ENCODE assay signal across 10 cellular contexts in genomic region chr6:11613858-11614257, GRCh38.
DNase-seq lines count a peak whose midpoint lies in the region; ATAC-seq and TF ChIP-seq lines count a peak whose summit lies in the region.
"Had no signal": no experiment of that assay in that cellular context is flagged by ENCODE, and none has a peak within 500 bp of the region (broad histone marks: within the 10 kb centered on the region; RNA-seq: fewer than 3 reads in every experiment).

No MANE protein-coding gene starts in this region.

- no peak for TF ChIP-seq POLR2A in tibial nerve (IDR thresholded peaks at IDR 0.05)
- TF ChIP-seq POLR2A in right lobe of liver (IDR thresholded peaks at IDR 0.05) = no peak

- H3K4me3 Mint-ChIP-seq in CD8-positive, alpha-beta T cell = no peak overlapping the region
- H3K4me3 Mint-ChIP-seq in immature natural killer cell = no peak overlapping the region

- peaks cover 7% of the 10 kb centered on the region for H3K27me3 Mint-ChIP-seq in CD8-positive, alpha-beta T cell (ENCODE audit: low read depth)
- H3K27me3 Mint-ChIP-seq in immature natural killer cell (ENCODE audit: low read depth in 3 of 3) = peaks cover 2 to 8% (median 3%) of the 10 kb centered on the region in 3 donors

- POLR2A ChIA-PET in CD8-positive, alpha-beta T cell (lab: Charles Lee) = interaction anchor here (0.6 kb wide), 1 partner anchor 1150 kb away, joined by 3 read pairs; no protein-coding TSS in a partner anchor

- no peaks in the 10 kb centered on the region for H3K79me2 ChIP-seq in GM23248 (ENCODE audit: insufficient read depth)

- CTCF ChIA-PET in CD8-positive, alpha-beta T cell (lab: Charles Lee) = interaction anchor here (1.1 kb wide), 1 partner anchor 42 kb away, joined by 4 read pairs; no protein-coding TSS in a partner anchor

- TF ChIP-seq EP300 in tibial nerve (IDR thresholded peaks at IDR 0.05) = no peak

- H3K27ac Mint-ChIP-seq in CD8-positive, alpha-beta T cell = no peak overlapping the region
- H3K27ac Mint-ChIP-seq in immature natural killer cell = no peak overlapping the region

- peak; percentile 44 for ATAC-seq in foreskin keratinocyte
- no peak for ATAC-seq in CD8-positive, alpha-beta T cell
- no peak for ATAC-seq in right lobe of liver

- no peak overlapping the region for H3K4me2 ChIP-seq in GM23248 (ENCODE audit: unreplicated experiment)

- H3K27ac ChIP-seq in GM23248 (peak overlapping the region; percentile 89), foreskin keratinocyte (no peak overlapping the region), skeletal muscle tissue (ENCODE audit: low read depth, low read length) (peak overlapping the region; percentile 72), tibial nerve (peak overlapping the region in 1 of 4 donors; percentile 61), right lobe of liver (no peak overlapping the region)
- H3K27ac ChIP-seq in CD8-positive, alpha-beta T cell (ENCODE audit: low read depth, low read length) = no peak overlapping the region

- in situ Hi-C loops in GM23248 (cut with MboI) = loop anchor here (25.0 kb wide), 1 partner anchor 1273 kb away; no protein-coding TSS in a partner anchor

- H3K9me2 ChIP-seq in GM23248 (ENCODE audit: insufficient read depth) = no peaks in the 10 kb centered on the region

- no peaks in the 10 kb centered on the region for H4K20me1 ChIP-seq in GM23248 (ENCODE audit: insufficient read depth)

- H3K9me3 Mint-ChIP-seq in CD8-positive, alpha-beta T cell = no peaks in the 10 kb centered on the region
- no peaks in the 10 kb centered on the region for H3K9me3 Mint-ChIP-seq in immature natural killer cell

- H3K9ac ChIP-seq in GM23248 = peak overlapping the region; percentile 41
- H3K9ac ChIP-seq in adipocyte (ENCODE audit: low read length) = no peak overlapping the region
- H3K9ac ChIP-seq in skeletal muscle tissue (ENCODE audit: low read depth in 1 of 3, low read length in 3 of 3) = no peak overlapping the region

- peaks cover 43% of the 10 kb centered on the region for H3F3A ChIP-seq in GM23248 (ENCODE audit: insufficient read depth)

- TF ChIP-seq CTCF in foreskin keratinocyte (conservative IDR thresholded peaks at IDR 0.05) = no peak
- no peak for TF ChIP-seq CTCF in tibial nerve (IDR thresholded peaks at IDR 0.05)
- TF ChIP-seq CTCF in CD8-positive, alpha-beta T cell (IDR thresholded peaks at IDR 0.05) = no peak
- no peak for TF ChIP-seq CTCF in right lobe of liver (IDR thresholded peaks at IDR 0.05)

- H3K27me3 ChIP-seq in GM23248 (replicated peaks; ENCODE audit: insufficient read depth) (no peaks in the 10 kb centered on the region), adipocyte (replicated peaks; ENCODE audit: control insufficient read depth, insufficient read depth, low read length) (no peaks in the 10 kb centered on the region), foreskin keratinocyte (no peaks in the 10 kb centered on the region), skeletal muscle tissue (ENCODE audit: control insufficient read depth in 3 of 3, insufficient read depth in 3 of 3, low read length in 3 of 3) (no peaks in the 10 kb centered on the region), tibial nerve (no peaks in the 10 kb centered on the region), right lobe of liver (no peaks in the 10 kb centered on the region)
- no peaks in the 10 kb centered on the region for H3K27me3 ChIP-seq in CD8-positive, alpha-beta T cell (ENCODE audit: insufficient read depth, low read length)

- WGBS in GM23248 (ENCODE audit: low coverage in 1 of 2, low lambda C conversion rate in 2 of 2, missing lambda C conversion rate in 2 of 2), 2 experiments = 1 to 2% methylated on average over 4 of the region's 4 CpGs
- 33 to 52% methylated on average over 4 of the region's 4 CpGs for WGBS in tibial nerve, 2 donors
- 57% methylated on average over 4 of the region's 4 CpGs for WGBS in right lobe of liver (ENCODE audit: insufficient coverage, low coverage, low lambda C conversion rate, missing lambda C conversion rate)

- peak; percentile 82 for DNase-seq in GM23248
- DNase-seq in adipocyte (ENCODE audit: low read depth) = peak; percentile 86
- peak; percentile 61 to 84 for DNase-seq in foreskin keratinocyte
- no peak for DNase-seq in tibial nerve (ENCODE audit: low spot score in 2 of 2)
- DNase-seq in CD8-positive, alpha-beta T cell = no peak
- no peak for DNase-seq in right lobe of liver
- DNase-seq in immature natural killer cell = no peak
- DNase-seq: NCI-H345 had no signal

- H3K4me3 ChIP-seq in GM23248 = no peak overlapping the region
- no peak overlapping the region for H3K4me3 ChIP-seq in adipocyte (ENCODE audit: low read length)
- H3K4me3 ChIP-seq in skeletal muscle tissue (ENCODE audit: low read length in 3 of 3) = no peak overlapping the region
- H3K4me3 ChIP-seq in tibial nerve = no peak overlapping the region
- no peak overlapping the region for H3K4me3 ChIP-seq in CD8-positive, alpha-beta T cell (ENCODE audit: low read depth, low read length)
- H3K4me3 ChIP-seq in right lobe of liver = no peak overlapping the region
- H3K4me3 ChIP-seq: skin epidermis had no signal

- no peaks in the 10 kb centered on the region for H3K4me1 Mint-ChIP-seq in CD8-positive, alpha-beta T cell (ENCODE audit: low read depth)
- no peaks in the 10 kb centered on the region for H3K4me1 Mint-ChIP-seq in immature natural killer cell

- H3K36me3 ChIP-seq in GM23248 (ENCODE audit: low read depth) = no peaks in the 10 kb centered on the region
- H3K36me3 ChIP-seq in adipocyte (ENCODE audit: control insufficient read depth, insufficient read depth, low read length, severe bottlenecking) = no peaks in the 10 kb centered on the region
- no peaks in the 10 kb centered on the region for H3K36me3 ChIP-seq in skeletal muscle tissue (ENCODE audit: control insufficient read depth in 3 of 3, insufficient read depth in 3 of 3, low read length in 3 of 3)
- no peaks in the 10 kb centered on the region for H3K36me3 ChIP-seq in tibial nerve
- no peaks in the 10 kb centered on the region for H3K36me3 ChIP-seq in CD8-positive, alpha-beta T cell (ENCODE audit: insufficient read depth, low read length)
- H3K36me3 ChIP-seq in right lobe of liver = no peaks in the 10 kb centered on the region

- intact Hi-C loops in CD8-positive, alpha-beta T cell (cut with DNase I, micrococcal nuclease) = no loop called here
- intact Hi-C loops in right lobe of liver (cut with DNase I) = no loop called here

- H3K9me3 ChIP-seq in GM23248 (ENCODE audit: low read depth) = no peaks in the 10 kb centered on the region
- H3K9me3 ChIP-seq in adipocyte (ENCODE audit: control insufficient read depth, low read length) = no peaks in the 10 kb centered on the region
- no peaks in the 10 kb centered on the region for H3K9me3 ChIP-seq in skeletal muscle tissue (ENCODE audit: control insufficient read depth in 3 of 3, low read length in 3 of 3)
- H3K9me3 ChIP-seq in tibial nerve = no peaks in the 10 kb centered on the region
- no peaks in the 10 kb centered on the region for H3K9me3 ChIP-seq in CD8-positive, alpha-beta T cell (ENCODE audit: low read length)
- no peaks in the 10 kb centered on the region for H3K9me3 ChIP-seq in right lobe of liver

- H3K4me1 ChIP-seq in GM23248 (ENCODE audit: insufficient read depth) (peaks cover 50% of the 10 kb centered on the region), adipocyte (ENCODE audit: control insufficient read depth, insufficient read depth, low read length) (peaks cover 21% of the 10 kb centered on the region), foreskin keratinocyte (peaks cover 3% of the 10 kb centered on the region), skeletal muscle tissue (ENCODE audit: control insufficient read depth in 3 of 3, insufficient read depth in 3 of 3, low read length in 3 of 3) (peaks cover 5 to 10% (median 9%) of the 10 kb centered on the region in 3 donors), tibial nerve (peaks cover 0 to 25% (median 5%) of the 10 kb centered on the region in 4 donors), right lobe of liver (no peaks in the 10 kb centered on the region)
- H3K4me1 ChIP-seq in CD8-positive, alpha-beta T cell (ENCODE audit: insufficient read depth, low read length) = no peaks in the 10 kb centered on the region

- H3K36me3 Mint-ChIP-seq in CD8-positive, alpha-beta T cell = no peaks in the 10 kb centered on the region
- no peaks in the 10 kb centered on the region for H3K36me3 Mint-ChIP-seq in immature natural killer cell

- no peak overlapping the region for H2AFZ ChIP-seq in GM23248

Comparison
In these comparisons a context has a peak if more than half of its experiments do, and no peak if none do; other contexts are left out.
1. DNase-seq: peak in GM23248 (single experiment), adipocyte (single experiment) and foreskin keratinocyte (2 of 2); none in tibial nerve (0 of 2), CD8-positive, alpha-beta T cell (0 of 7), right lobe of liver (0 of 3) and immature natural killer cell (0 of 3).
2. H3K27ac ChIP-seq: peak in GM23248 (single experiment) and skeletal muscle tissue (single experiment); none in foreskin keratinocyte (single experiment), CD8-positive, alpha-beta T cell (single experiment) and right lobe of liver (0 of 3).